1 cellular context compared by ENCODE assay signal in genomic region chr5:170748986-170749385, GRCh38.
TF ChIP-seq lines count a peak whose summit lies in the region.

No MANE protein-coding gene starts in this region.

TF ChIP-seq in H1, 55 proteins besides CTCF, POLR2A, EP300 and RAD21:
- TF ChIP-seq CREB1 (IDR thresholded peaks at IDR 0.05) (no peak), MAX (IDR thresholded peaks at IDR 0.05) (peak; percentile 66; the same call in 1 of the 2 replicates), E2F6 (IDR thresholded peaks at IDR 0.05) (peak; percentile 61; the same call in 1 of the 2 replicates)
